Comparison of ENCODE assay signal across 12 cellular contexts in genomic region chr2:86675611-86676015, GRCh38. TPM values are rescaled to one million over a fixed set of nuclear protein-coding genes. Genes with fewer than 3 reads are reported as not detected.
DNase-seq lines count a peak whose midpoint lies in the region; ATAC-seq and TF ChIP-seq lines count a peak whose summit lies in the region.
"Had no signal": no experiment of that assay in that cellular context is flagged by ENCODE, and none has a peak within 500 bp of the region (broad histone marks: within the 10 kb centered on the region; RNA-seq: fewer than 3 reads in every experiment).

No MANE protein-coding gene starts in this region.

- no peak overlapping the region for H2BK120ac ChIP-seq in mesendoderm (ENCODE audit: low read depth, low read length)

- H3K27ac ChIP-seq in mesendoderm (ENCODE audit: low read depth, low read length), result no peak overlapping the region
- H3K27ac ChIP-seq: skin epidermis had no signal

- H2AFZ ChIP-seq in Loucy (ENCODE audit: low read length), result no peak overlapping the region

- H3K79me1 ChIP-seq in mesendoderm (ENCODE audit: low read length), result no peaks in the 10 kb centered on the region

- no peak overlapping the region for H3K23ac ChIP-seq in mesendoderm (ENCODE audit: low read length)

- H2BK5ac ChIP-seq in mesendoderm (ENCODE audit: low read length), result no peak overlapping the region

- H3F3A ChIP-seq in Loucy (ENCODE audit: low read depth), result no peaks in the 10 kb centered on the region

- H3K4me2 ChIP-seq in Loucy (ENCODE audit: low read depth, low read length, poor library complexity, severe bottlenecking) (no peak overlapping the region), mesendoderm (ENCODE audit: low read length) (no peak overlapping the region)

- no peak overlapping the region for H4K8ac ChIP-seq in mesendoderm (ENCODE audit: low read depth, low read length)

- ATAC-seq in HG02970 (IDR thresholded peaks at IDR 0.05; ENCODE audit: low FRiP score, unreplicated experiment) (no peak), HG03280 (IDR thresholded peaks at IDR 0.05; ENCODE audit: unreplicated experiment) (no peak)
- ATAC-seq: effector memory CD8-positive, alpha-beta T cell had no signal

- DNase-seq in T47D (ENCODE audit: low read depth in 1 of 2, low spot score in 1 of 2) (peak; percentile 4 to 72), mesendoderm (peak; percentile 49), NCI-H510A treated with DMSO at 0.1 percent for 48 hours (lab: John Stamatoyannopoulos, UW) (no peak), SW 1271 (lab: John Stamatoyannopoulos, UW) (no peak)
- DNase-seq: effector memory CD8-positive, alpha-beta T cell; naive B cell; NCI-H345 had no signal

- H4K5ac ChIP-seq in mesendoderm (ENCODE audit: low read length), result no peak overlapping the region

- H3K18ac ChIP-seq in mesendoderm (ENCODE audit: low read length), result no peak overlapping the region

- H3K27me3 ChIP-seq in Loucy (ENCODE audit: insufficient read depth, low read length, poor library complexity, severe bottlenecking) (no peaks in the 10 kb centered on the region), mesendoderm (ENCODE audit: insufficient read depth, low read length, poor library complexity) (no peaks in the 10 kb centered on the region)

- H4K20me1 ChIP-seq in Loucy (ENCODE audit: insufficient read depth, low read length, poor library complexity, severe bottlenecking), result no peaks in the 10 kb centered on the region

- in situ Hi-C loops in T47D (cut with HindIII; ENCODE audit: low pct_unique_long_range_greater_than_20kb, low sequenced_read_pairs), result no loop called here

- H3K4ac ChIP-seq in mesendoderm (ENCODE audit: low read depth, low read length), result no peak overlapping the region

- WGBS in mesendoderm (ENCODE audit: extremely low coverage, insufficient coverage, low lambda C conversion rate), result no CpG with 5 or more reads among the region's 3 CpGs

- H3K56ac ChIP-seq in mesendoderm (ENCODE audit: low read length), result no peak overlapping the region

- no peaks in the 10 kb centered on the region for H3K9me3 ChIP-seq in Loucy (ENCODE audit: insufficient read depth, low read depth, low read length)

- H2BK15ac ChIP-seq in mesendoderm (replicated peaks; ENCODE audit: low read depth), result no peak overlapping the region

- TF ChIP-seq CTCF in GM12872 (IDR thresholded peaks at IDR 0.05; ENCODE audit: insufficient read depth, low read depth, low read length) (peak; percentile 51; the same call in 2 of the 3 replicates), Loucy (conservative IDR thresholded peaks at IDR 0.05; ENCODE audit: low read length) (peak; percentile 56)

- no peaks in the 10 kb centered on the region for H3K9me2 ChIP-seq in Loucy (replicated peaks; ENCODE audit: low read depth, low read length)

- H3K9ac ChIP-seq in Loucy (ENCODE audit: low read depth, low read length, poor library complexity, severe bottlenecking) (no peak overlapping the region), mesendoderm (ENCODE audit: low read length) (no peak overlapping the region)

- H3K36me3 ChIP-seq in Loucy (ENCODE audit: insufficient read depth, low read length), result no peaks in the 10 kb centered on the region
- no peaks in the 10 kb centered on the region for H3K36me3 ChIP-seq in mesendoderm (ENCODE audit: control insufficient read depth, insufficient read depth, low read length)

- H2AK5ac ChIP-seq in mesendoderm (ENCODE audit: low read length), result no peak overlapping the region

- H3K4me3 ChIP-seq in Loucy (ENCODE audit: low read length, poor library complexity, severe bottlenecking), result no peak overlapping the region
- H3K4me3 ChIP-seq in mesendoderm (ENCODE audit: low read length), result no peak overlapping the region
- H3K4me3 ChIP-seq: skin epidermis had no signal

- H3K4me1 ChIP-seq in Loucy (ENCODE audit: insufficient read depth, low read length, poor library complexity, severe bottlenecking) (no peaks in the 10 kb centered on the region), mesendoderm (ENCODE audit: control insufficient read depth, low read depth, low read length) (no peaks in the 10 kb centered on the region)

- H3K79me2 ChIP-seq in Loucy (ENCODE audit: insufficient read depth, low read length) (no peaks in the 10 kb centered on the region), mesendoderm (ENCODE audit: control insufficient read depth, insufficient read depth, low read length) (no peaks in the 10 kb centered on the region)

RNA-seq across cellular contexts. Expression of gene RMND5A, which starts 44.5 kb away (rescaled TPM):
- polyA plus RNA-seq in mesendoderm (2013, experiment 1 of 2), result 29.6 TPM
- polyA plus RNA-seq in mesendoderm (2013, experiment 2 of 2), result 27.0 TPM

RNA-seq across cellular contexts. Expression of gene RNF103, which starts 51.9 kb away (rescaled TPM):
- 4.3 TPM for polyA plus RNA-seq in mesendoderm (2013, experiment 1 of 2)
- polyA plus RNA-seq in mesendoderm (2013, experiment 2 of 2), result 4.2 TPM

Comparison
In these comparisons a context has a peak if more than half of its experiments do, and no peak if none do; other contexts are left out.
1. DNase-seq: peak in T47D (2 of 2) and mesendoderm (single experiment); none in NCI-H510A treated with DMSO at 0.1 percent for 48 hours (single experiment) and SW 1271 (0 of 2).